In the genomic region with DNA sequence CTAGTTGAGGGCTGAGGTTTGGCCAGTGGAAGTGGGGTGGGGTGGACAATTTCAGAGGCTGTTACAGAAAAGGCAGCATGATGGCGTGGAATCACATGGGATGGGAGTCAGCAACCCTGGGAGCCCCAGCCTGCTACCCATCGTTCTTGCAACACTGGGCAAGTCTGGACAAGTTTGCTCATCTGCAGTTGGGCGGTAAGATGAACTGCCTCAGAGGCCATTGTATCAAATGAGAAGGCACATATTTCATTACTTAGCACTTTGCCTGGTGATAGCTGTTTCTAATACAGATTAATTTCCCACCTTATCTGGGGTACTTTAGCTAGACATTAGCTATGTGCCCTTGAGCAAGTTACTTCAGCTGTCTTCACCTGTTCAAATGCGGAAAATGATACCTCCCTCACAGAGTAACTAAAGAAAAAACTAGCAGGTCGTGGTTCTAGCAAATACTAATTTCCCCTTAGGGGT, we compare ENCODE assay signal across 16 cellular contexts.
DNase-seq lines count a peak whose midpoint lies in the region; TF ChIP-seq lines count a peak whose summit lies in the region.
"Had no signal": no experiment of that assay in that cellular context is flagged by ENCODE, and none has a peak within 500 bp of the region (broad histone marks: within the 10 kb centered on the region; RNA-seq: fewer than 3 reads in every experiment).

No MANE protein-coding gene starts in this region.

- no peak overlapping the region for H4K8ac ChIP-seq in H9 (replicated peaks; ENCODE audit: insufficient read length, low read depth, low read length)

- no peaks in the 10 kb centered on the region for H4K20me1 ChIP-seq in H9 (ENCODE audit: control insufficient read depth, insufficient read depth, insufficient read length)
- H4K20me1 ChIP-seq: BLaER1 treated with 17β-estradiol and CSF1 and Interleukin-3, amounts not matched to agents 10 nM and 100 nM had no signal

- no peaks in the 10 kb centered on the region for H3K27me3 Mint-ChIP-seq in H9 (ENCODE audit: low read depth)
- H3K27me3 Mint-ChIP-seq: activated CD8-positive, alpha-beta T cell treated with anti-CD3 and anti-CD28 coated beads for 36 hours had no signal

- H3K27ac ChIP-seq in H9 (ENCODE audit: insufficient read length, low read depth, low read length) (peak overlapping the region; percentile 75), iPS DF 6.9 (ENCODE audit: low read length) (peak overlapping the region; percentile 55)
- H3K27ac ChIP-seq: BLaER1 treated with 17β-estradiol and CSF1 and Interleukin-3, amounts not matched to agents 10 nM and 100 nM; heart left ventricle; Peyer's patch had no signal

- no peak overlapping the region for H4K91ac ChIP-seq in H9 (ENCODE audit: insufficient read length, low read depth, low read length)

- no peak for TF ChIP-seq CTCF in H9 (conservative IDR thresholded peaks at IDR 0.05)

- peak overlapping the region in 1 of 2 experiments; percentile 15; a peak in 2 of 5 replicates for H3K4me3 Mint-ChIP-seq in H9
- H3K4me3 Mint-ChIP-seq: activated CD8-positive, alpha-beta T cell treated with anti-CD3 and anti-CD28 coated beads for 36 hours; stimulated activated naive CD8-positive, alpha-beta T cell treated with anti-CD3 and anti-CD28 coated beads, Interleukin-15, Interleukin-2, amounts not matched to agents 100 ng/mL and 50 ng/mL, for 24 hours had no signal

- no peak overlapping the region for H3K56ac ChIP-seq in H9 (ENCODE audit: insufficient read length, low read depth, low read length)

- H3K27me3 ChIP-seq in H9 (ENCODE audit: insufficient read depth, low read length) (no peaks in the 10 kb centered on the region), iPS DF 6.9 (ENCODE audit: control insufficient read depth, insufficient read depth, low read length) (no peaks in the 10 kb centered on the region)
- H3K27me3 ChIP-seq: BLaER1 treated with 17β-estradiol and CSF1 and Interleukin-3, amounts not matched to agents 10 nM and 100 nM; heart left ventricle; Peyer's patch had no signal

- in situ Hi-C loops in G401 (cut with HindIII; ENCODE audit: low sequenced_read_pairs): no loop called here

- peak overlapping the region; percentile 73 for H2BK120ac ChIP-seq in H9 (ENCODE audit: low read depth, low read length, poor library complexity, severe bottlenecking)

- no peak overlapping the region for H2BK5ac ChIP-seq in H9 (ENCODE audit: insufficient read length, low read length)

- H3K9me3 ChIP-seq in H9 (ENCODE audit: control insufficient read depth, low read depth, low read length): no peaks in the 10 kb centered on the region
- H3K9me3 ChIP-seq in iPS DF 6.9 (ENCODE audit: control insufficient read depth, insufficient read depth, low read length): no peaks in the 10 kb centered on the region
- H3K9me3 ChIP-seq: BLaER1 treated with 17β-estradiol and CSF1 and Interleukin-3, amounts not matched to agents 10 nM and 100 nM; heart left ventricle; Peyer's patch had no signal

- peaks cover 40 to 41% of the 10 kb centered on the region in 2 experiments for H3K4me1 Mint-ChIP-seq in H9

- H3K4me2 ChIP-seq in H9 (ENCODE audit: insufficient read depth, insufficient read length, low read length): no peak overlapping the region
- H3K4me2 ChIP-seq: BLaER1 treated with 17β-estradiol and CSF1 and Interleukin-3, amounts not matched to agents 10 nM and 100 nM had no signal

- no peak overlapping the region for H3K23ac ChIP-seq in H9 (ENCODE audit: insufficient read length, low read depth, low read length)

- no peak overlapping the region for H3K4me3 ChIP-seq in iPS DF 6.9 (ENCODE audit: low read length)
- H3K4me3 ChIP-seq: BLaER1 treated with 17β-estradiol and CSF1 and Interleukin-3, amounts not matched to agents 10 nM and 100 nM; heart left ventricle; Peyer's patch had no signal

- H2BK20ac ChIP-seq in H9 (ENCODE audit: low read depth, low read length, poor library complexity, severe bottlenecking): peak overlapping the region; percentile 51

- no peak overlapping the region for H3K4ac ChIP-seq in H9 (ENCODE audit: low read depth, low read length)

- no CpG with 5 or more reads among the region's 5 CpGs for WGBS in H9 (ENCODE audit: extremely low coverage, insufficient read length, low lambda C conversion rate)
- WGBS in iPS DF 6.9 (ENCODE audit: insufficient coverage, insufficient read length): no CpG with 5 or more reads among the region's 5 CpGs

- H3K27ac Mint-ChIP-seq in H9: peak overlapping the region; percentile 82 to 99 (median 85)
- H3K27ac Mint-ChIP-seq: activated CD8-positive, alpha-beta T cell treated with anti-CD3 and anti-CD28 coated beads for 36 hours; stimulated activated naive CD8-positive, alpha-beta T cell treated with anti-CD3 and anti-CD28 coated beads, Interleukin-15, Interleukin-2, amounts not matched to agents 100 ng/mL and 50 ng/mL, for 24 hours had no signal

- 0 out of 2 replicates have a peak overlapping the region, but pooled peaks have one; percentile 51 for H3K14ac ChIP-seq in H9 (ENCODE audit: insufficient read depth, low read length)

- H2AFZ ChIP-seq in H9 (ENCODE audit: low read length): no peak overlapping the region

- H2BK15ac ChIP-seq in H9 (ENCODE audit: low read depth, low read length): no peak overlapping the region

- no peak overlapping the region for H2BK12ac ChIP-seq in H9 (ENCODE audit: insufficient read length, low read depth, low read length)

- peak; percentile 47 for DNase-seq in H9
- DNase-seq in MV-4-11 (lab: John Stamatoyannopoulos, UW): peak; percentile 1
- peak; percentile 65 for DNase-seq in NCI-H748 treated with DMSO at 0.1 percent for 48 hours (lab: John Stamatoyannopoulos, UW)
- no peak for DNase-seq in iPS DF 6.9 (ENCODE audit: low read depth, low spot score)
- DNase-seq in G401 (ENCODE audit: low spot score): no peak
- no peak for DNase-seq in NCI-H2081 treated with DMSO at 0.1 percent for 48 hours (lab: John Stamatoyannopoulos, UW)
- no peak for DNase-seq in medulla oblongata (ENCODE audit: extremely low spot score)
- DNase-seq in ecto neural progenitor cell (ENCODE audit: low spot score): no peak
- DNase-seq: activated CD8-positive, alpha-beta T cell treated with anti-CD3 and anti-CD28 coated beads for 36 hours; activated effector memory CD4-positive, alpha-beta T cell treated with anti-CD3 and anti-CD28 coated beads, Interleukin-2, amount 50 U/mL, for 16 hours; HCEC 1CT; heart left ventricle; left ventricle myocardium superior; Peyer's patch had no signal

- H4K5ac ChIP-seq in H9 (ENCODE audit: insufficient read length, low read depth, low read length): no peak overlapping the region

- H2AK5ac ChIP-seq in H9 (ENCODE audit: insufficient read length, low read length): no peak overlapping the region

- H3K79me1 ChIP-seq in H9 (ENCODE audit: insufficient read depth, low read depth, low read length, poor library complexity, severe bottlenecking): no peaks in the 10 kb centered on the region

- peak overlapping the region; percentile 46 for H3K18ac ChIP-seq in H9 (ENCODE audit: insufficient read length, low read depth, low read length)

- no peak overlapping the region for H3K9ac ChIP-seq in H9 (ENCODE audit: extremely low read depth, insufficient read length, low read length)
- H3K9ac ChIP-seq: BLaER1 treated with 17β-estradiol and CSF1 and Interleukin-3, amounts not matched to agents 10 nM and 100 nM had no signal

- H3K4me1 ChIP-seq in H9 (ENCODE audit: insufficient read depth, low read length) (peaks cover 16% of the 10 kb centered on the region), iPS DF 6.9 (ENCODE audit: control insufficient read depth, insufficient read depth, low read length) (peaks cover 5% of the 10 kb centered on the region; the same call in 1 of the 2 replicates)
- H3K4me1 ChIP-seq: Peyer's patch had no signal

- H3T11ph ChIP-seq in H9 (ENCODE audit: low read length): peak overlapping the region; percentile 40

- no peaks in the 10 kb centered on the region for H3K23me2 ChIP-seq in H9 (ENCODE audit: insufficient read length, low read depth, low read length, poor library complexity, severe bottlenecking)

- peaks cover 4 to 7% (median 7%) of the 10 kb centered on the region in 3 experiments; a peak in 4 of 7 replicates for H3K36me3 Mint-ChIP-seq in H9 (ENCODE audit: insufficient read depth in 1 of 3, low read depth in 3 of 3)

- H3K36me3 ChIP-seq in iPS DF 6.9 (ENCODE audit: control insufficient read depth, insufficient read depth, low read length): no peaks in the 10 kb centered on the region
- H3K36me3 ChIP-seq: BLaER1 treated with 17β-estradiol and CSF1 and Interleukin-3, amounts not matched to agents 10 nM and 100 nM; heart left ventricle; Peyer's patch had no signal

- H3K9me3 Mint-ChIP-seq in H9: no peaks in the 10 kb centered on the region; a peak in 1 of 5 replicates
- H3K9me3 Mint-ChIP-seq: activated CD8-positive, alpha-beta T cell treated with anti-CD3 and anti-CD28 coated beads for 36 hours had no signal

- no peaks in the 10 kb centered on the region for H3K79me2 ChIP-seq in H9 (ENCODE audit: insufficient read depth, low read length)

Comparison
In these comparisons a context has a peak if more than half of its experiments do, and no peak if none do; other contexts are left out.
1. DNase-seq: peak in H9 (single experiment), MV-4-11 (single experiment) and NCI-H748 treated with DMSO at 0.1 percent for 48 hours (single experiment); none in iPS DF 6.9 (single experiment), G401 (single experiment), NCI-H2081 treated with DMSO at 0.1 percent for 48 hours (single experiment), medulla oblongata (single experiment) and ecto neural progenitor cell (single experiment).